Comparison of ENCODE assay signal across 20 cellular contexts in the genomic region with DNA sequence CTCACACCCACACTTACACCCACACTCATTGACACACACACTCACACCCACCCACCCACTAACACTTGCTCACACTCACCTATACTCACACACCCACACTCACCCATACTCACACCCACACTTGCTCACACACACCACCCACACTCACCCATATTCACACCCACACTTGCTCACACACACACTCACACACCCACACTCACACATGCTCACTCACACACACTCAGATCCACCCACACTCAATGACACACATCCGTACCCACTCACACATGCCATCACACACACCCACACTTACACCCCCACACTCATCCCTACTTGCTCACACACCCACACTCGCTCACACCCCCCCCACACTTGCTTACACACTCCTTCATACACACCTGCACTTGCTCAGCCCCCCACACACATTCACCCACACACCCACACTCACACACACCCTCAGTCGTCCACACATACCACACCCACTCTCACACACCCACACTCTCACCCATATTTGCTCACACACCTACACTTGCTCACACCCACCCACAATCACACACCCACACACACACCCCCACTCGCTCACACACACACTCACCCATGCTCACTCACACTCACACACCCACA.
"Had no signal": no experiment of that assay in that cellular context is flagged by ENCODE, and none has a peak within 500 bp of the region (broad histone marks: within the 10 kb centered on the region; RNA-seq: fewer than 3 reads in every experiment).

No MANE protein-coding gene starts in this region.

- ATAC-seq: left ventricle myocardium superior; lower lobe of right lung; right cardiac atrium; stimulated activated memory B cell treated with anti-CD40 and anti-IgM and Interleukin-4, amounts not matched to agents 10 μg/mL and 1 μg/mL and 100 μg/mL, for 72 hours had no signal

- H3K4me3 ChIP-seq: dorsolateral prefrontal cortex, lower lobe of right lung, prostate gland, skin epidermis, spleen, thoracic aorta, transverse colon, vagina had no signal

- FAIRE-seq: colon, frontal cortex, keratinocyte had no signal

- H3K4me1 ChIP-seq: lower lobe of right lung, prostate gland, spleen, transverse colon, vagina had no signal

- H3K36me3 ChIP-seq: lower lobe of right lung, prostate gland, spleen, thoracic aorta, transverse colon, vagina had no signal

- H3K4me1 Mint-ChIP-seq: neural crest cell; stimulated activated memory B cell treated with anti-CD40 and anti-IgM and Interleukin-4, amounts not matched to agents 10 μg/mL and 1 μg/mL and 100 μg/mL, for 72 hours had no signal

- H3K4me3 Mint-ChIP-seq: natural killer cell treated with Interleukin-12 subunit alpha and Interleukin-12 subunit beta and Interleukin-15 and Interleukin-18, amount 100 ng/mL, for 72 hours; neural crest cell; stimulated activated memory B cell treated with anti-CD40 and anti-IgM and Interleukin-4, amounts not matched to agents 10 μg/mL and 1 μg/mL and 100 μg/mL, for 72 hours; stimulated activated naive CD8-positive, alpha-beta T cell treated with anti-CD3 and anti-CD28 coated beads, Interleukin-15, Interleukin-2, amounts not matched to agents 100 ng/mL and 50 ng/mL, for 24 hours had no signal

- H3K27me3 Mint-ChIP-seq: natural killer cell treated with Interleukin-12 subunit alpha and Interleukin-12 subunit beta and Interleukin-15 and Interleukin-18, amount 100 ng/mL, for 72 hours; stimulated activated memory B cell treated with anti-CD40 and anti-IgM and Interleukin-4, amounts not matched to agents 10 μg/mL and 1 μg/mL and 100 μg/mL, for 72 hours; stimulated activated naive CD8-positive, alpha-beta T cell treated with anti-CD3 and anti-CD28 coated beads, Interleukin-15, Interleukin-2, amounts not matched to agents 100 ng/mL and 50 ng/mL, for 24 hours had no signal

- H3K27me3 ChIP-seq: spleen, transverse colon, vagina had no signal

- DNase-seq: dorsolateral prefrontal cortex; effector CD4-positive, alpha-beta T cell; head of caudate nucleus; left ventricle myocardium superior; lower lobe of right lung; right cardiac atrium; spleen; stimulated activated CD4-positive, alpha-beta T cell treated with anti-CD3 and anti-CD28 coated beads, Interleukin-4, amount 100 ng/mL, for 4 hours; transverse colon had no signal

- H3K27ac Mint-ChIP-seq: natural killer cell treated with Interleukin-12 subunit alpha and Interleukin-12 subunit beta and Interleukin-15 and Interleukin-18, amount 100 ng/mL, for 72 hours; stimulated activated memory B cell treated with anti-CD40 and anti-IgM and Interleukin-4, amounts not matched to agents 10 μg/mL and 1 μg/mL and 100 μg/mL, for 72 hours; stimulated activated naive CD8-positive, alpha-beta T cell treated with anti-CD3 and anti-CD28 coated beads, Interleukin-15, Interleukin-2, amounts not matched to agents 100 ng/mL and 50 ng/mL, for 24 hours had no signal

- H3K9me3 ChIP-seq: lower lobe of right lung, prostate gland, thoracic aorta, transverse colon, vagina had no signal

- H3K27ac ChIP-seq: dorsolateral prefrontal cortex, lower lobe of right lung, prostate gland, skin epidermis, spleen, thoracic aorta, transverse colon, vagina had no signal

- H3K9me3 Mint-ChIP-seq: natural killer cell treated with Interleukin-12 subunit alpha and Interleukin-12 subunit beta and Interleukin-15 and Interleukin-18, amount 100 ng/mL, for 72 hours; stimulated activated memory B cell treated with anti-CD40 and anti-IgM and Interleukin-4, amounts not matched to agents 10 μg/mL and 1 μg/mL and 100 μg/mL, for 72 hours; stimulated activated naive CD8-positive, alpha-beta T cell treated with anti-CD3 and anti-CD28 coated beads, Interleukin-15, Interleukin-2, amounts not matched to agents 100 ng/mL and 50 ng/mL, for 24 hours had no signal

- H3K36me3 Mint-ChIP-seq: natural killer cell treated with Interleukin-12 subunit alpha and Interleukin-12 subunit beta and Interleukin-15 and Interleukin-18, amount 100 ng/mL, for 72 hours; stimulated activated memory B cell treated with anti-CD40 and anti-IgM and Interleukin-4, amounts not matched to agents 10 μg/mL and 1 μg/mL and 100 μg/mL, for 72 hours had no signal
